In the genomic region with DNA sequence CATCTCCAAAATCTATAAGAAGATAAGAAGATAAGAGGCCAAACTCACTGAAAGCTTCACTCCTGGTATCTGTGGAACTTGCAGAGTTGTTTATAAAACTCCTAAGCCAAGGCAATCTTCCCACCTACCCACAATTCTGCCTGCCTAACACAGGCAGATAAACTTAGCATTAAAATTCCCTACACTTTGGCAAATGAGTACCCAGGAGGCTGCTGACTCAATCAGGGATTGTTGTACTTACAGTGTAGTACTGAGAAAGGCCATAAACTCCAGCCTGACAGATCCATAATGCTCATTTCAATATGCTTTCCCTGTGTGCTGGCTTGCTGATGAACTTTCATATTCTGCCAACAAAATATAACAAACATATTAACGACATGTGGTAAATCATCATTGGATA, we compare ENCODE assay signal across 17 cellular contexts.
"Had no signal": no experiment of that assay in that cellular context is flagged by ENCODE, and none has a peak within 500 bp of the region (broad histone marks: within the 10 kb centered on the region; RNA-seq: fewer than 3 reads in every experiment).

No MANE protein-coding gene starts in this region.

- H3K36me3 ChIP-seq: ascending aorta, gastroesophageal sphincter, left ventricle myocardium inferior, right atrium auricular region, transverse colon had no signal

- DNase-seq: activated CD4-positive, alpha-beta T cell treated with anti-CD3 and anti-CD28 coated beads, Interleukin-2, amount 50 U/mL, for 4 hours; activated CD4-positive, CD25-positive, alpha-beta regulatory T cell treated with anti-CD3 and anti-CD28 coated beads, Interleukin-2, amount 50 U/mL, for 72 hours; activated naive CD4-positive, alpha-beta T cell treated with anti-CD3 and anti-CD28 coated beads for 36 hours; activated naive CD8-positive, alpha-beta T cell treated with anti-CD3 and anti-CD28 coated beads, Interleukin-2, amount 50 U/mL, for 24 hours; islet precursor cell; left ventricle myocardium inferior; posterior cingulate gyrus; stimulated activated CD4-positive, alpha-beta T cell treated with anti-CD3 and anti-CD28 coated beads, Interleukin-15, amount 100 ng/mL, for 24 hours; stimulated activated CD4-positive, alpha-beta T cell treated with anti-CD3 and anti-CD28 coated beads, Interleukin-4, amount 100 ng/mL, for 1 hour; stimulated activated naive B cell treated with anti-CD40 and anti-IgM and Interleukin-4, amounts not matched to agents 10 μg/mL and 1 μg/mL and 100 μg/mL, for 72 hours; SW 1271; transverse colon had no signal

- H3K27me3 ChIP-seq: ascending aorta, gastroesophageal sphincter, right atrium auricular region, transverse colon had no signal

- H3K4me1 ChIP-seq: ascending aorta, gastroesophageal sphincter, left ventricle myocardium inferior, right atrium auricular region, transverse colon had no signal

- H3K4me3 ChIP-seq: ascending aorta, gastroesophageal sphincter, left ventricle myocardium inferior, right atrium auricular region, skin epidermis, transverse colon had no signal

- H3K27ac ChIP-seq: ascending aorta, gastroesophageal sphincter, left ventricle myocardium inferior, right atrium auricular region, skin epidermis, transverse colon had no signal

- ATAC-seq: activated naive CD8-positive, alpha-beta T cell treated with anti-CD3 and anti-CD28 coated beads, Interleukin-2, amount 50 U/mL, for 24 hours; gastroesophageal sphincter; natural killer cell treated with Interleukin-12 subunit alpha and Interleukin-12 subunit beta and Interleukin-15 and Interleukin-18, amount 100 ng/mL, for 72 hours; stimulated activated naive B cell treated with anti-CD40 and anti-IgM and Interleukin-4, amounts not matched to agents 10 μg/mL and 1 μg/mL and 100 μg/mL, for 72 hours had no signal
